In the genomic region with DNA sequence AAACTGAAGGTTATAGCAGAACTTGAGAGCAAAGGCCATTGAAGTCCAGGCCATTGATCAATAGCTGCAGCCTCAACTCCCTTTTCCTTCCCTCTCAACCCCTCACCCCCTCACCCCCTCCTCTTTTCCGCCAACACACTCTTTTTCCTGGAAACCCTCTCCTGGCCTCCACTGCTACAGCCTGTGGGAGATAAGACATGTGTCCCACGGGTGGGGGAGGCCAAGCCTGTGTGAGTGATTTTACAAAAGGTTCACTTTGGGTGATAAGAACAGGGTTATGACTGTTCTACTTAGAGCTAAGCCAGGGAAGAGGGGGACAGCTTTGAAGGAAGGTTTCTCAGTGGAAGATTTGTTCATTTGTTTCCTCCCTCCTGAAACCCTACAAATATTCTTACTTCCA, we compare ENCODE assay signal across 26 cellular contexts. TPM values are rescaled to one million over a fixed set of nuclear protein-coding genes. Genes with fewer than 3 reads are reported as not detected.
"Had no signal": no experiment of that assay in that cellular context is flagged by ENCODE, and none has a peak within 500 bp of the region (broad histone marks: within the 10 kb centered on the region; RNA-seq: fewer than 3 reads in every experiment).

No MANE protein-coding gene starts in this region.

- H3K4me3 Mint-ChIP-seq: activated CD8-positive, alpha-beta T cell treated with anti-CD3 and anti-CD28 coated beads, Interleukin-2, amount 10 ng/mL, durations not matched to agents 7 days and 5 days; activated naive CD8-positive, alpha-beta T cell; activated T-cell treated with anti-CD3 and anti-CD28 coated beads, Interleukin-2, amount 50 U/mL, for 4 hours; brain; T-helper 17 cell; WTC11 had no signal

- H2AFZ ChIP-seq: PC-9 had no signal

- H3K27ac Mint-ChIP-seq: activated CD8-positive, alpha-beta T cell treated with anti-CD3 and anti-CD28 coated beads, Interleukin-2, amount 10 ng/mL, durations not matched to agents 7 days and 5 days; activated naive CD8-positive, alpha-beta T cell; T-helper 17 cell; WTC11 had no signal

- ATAC-seq: activated CD8-positive, alpha-beta T cell treated with anti-CD3 and anti-CD28 coated beads, Interleukin-2, amount 10 ng/mL, durations not matched to agents 7 days and 5 days; activated T-cell treated with anti-CD3 and anti-CD28 coated beads, Interleukin-2, amount 50 U/mL, for 4 hours; T-helper 17 cell; WTC11 had no signal

- H3K9me3 Mint-ChIP-seq: activated T-cell treated with anti-CD3 and anti-CD28 coated beads, Interleukin-2, amount 50 U/mL, for 4 hours; brain; WTC11 had no signal

- FAIRE-seq: astrocyte, TTC549 had no signal

- H3K4me2 ChIP-seq: PC-9 had no signal

- H3K36me3 Mint-ChIP-seq: activated naive CD8-positive, alpha-beta T cell; brain; WTC11 had no signal

- H3K4me3 ChIP-seq: PC-9 had no signal

- H3K27ac ChIP-seq: PC-9 had no signal

- DNase-seq: activated CD4-positive, alpha-beta T cell treated with anti-CD3 and anti-CD28 coated beads for 48 hours; activated CD4-positive, alpha-beta T cell treated with anti-CD3 and anti-CD28 coated beads, Interleukin-2, amount 50 U/mL, for 4 hours; activated CD4-positive, CD25-positive, alpha-beta regulatory T cell treated with anti-CD3 and anti-CD28 coated beads, Interleukin-2, amount 50 U/mL, for 72 hours; activated CD8-positive, alpha-beta T cell treated with anti-CD3 and anti-CD28 coated beads, Interleukin-2, amount 10 ng/mL, durations not matched to agents 7 days and 5 days; activated effector memory CD4-positive, alpha-beta T cell treated with anti-CD3 and anti-CD28 coated beads, Interleukin-2, amount 50 U/mL, for 16 hours; activated naive CD4-positive, alpha-beta T cell treated with Interleukin-2 at 50 U/mL for 16 hours; activated T-cell treated with anti-CD3 and anti-CD28 coated beads, Interleukin-2, amount 50 U/mL, for 4 hours; amygdala; Kasumi-1; NCI-H1105 treated with DMSO at 0.1 percent for 48 hours; NCI-H1436 treated with DMSO at 0.1 percent for 48 hours; NCI-H187; NCI-H2081; NCI-H446 treated with DMSO at 0.1 percent for 48 hours; NCI-H524 treated with DMSO at 0.1 percent for 48 hours; NCI-H748 treated with DMSO at 0.1 percent for 48 hours; PC-9; SHP77 treated with DMSO at 0.1 percent for 48 hours; T-helper 17 cell; T-helper 9 cell had no signal

RNA-seq across cellular contexts. Expression of a gene that starts 9.2 kb away (rescaled TPM):
- total RNA-seq: activated CD8-positive, alpha-beta T cell treated with anti-CD3 and anti-CD28 coated beads, Interleukin-2, amount 10 ng/mL, durations not matched to agents 7 days and 5 days; activated T-cell treated with anti-CD3 and anti-CD28 coated beads, Interleukin-2, amount 50 U/mL, for 4 hours; astrocyte; PC-9; SK-MEL-5; T-helper 17 cell had no signal

RNA-seq across cellular contexts. Expression of a gene that starts 57.0 kb away (rescaled TPM):
- total RNA-seq: activated CD8-positive, alpha-beta T cell treated with anti-CD3 and anti-CD28 coated beads, Interleukin-2, amount 10 ng/mL, durations not matched to agents 7 days and 5 days; activated T-cell treated with anti-CD3 and anti-CD28 coated beads, Interleukin-2, amount 50 U/mL, for 4 hours; astrocyte; PC-9; SK-MEL-5; T-helper 17 cell; WTC11 had no signal
